26 cellular contexts compared by ENCODE assay signal in genomic region chr6:49406241-49406970, GRCh38. TPM values are rescaled to one million over a fixed set of nuclear protein-coding genes. Genes with fewer than 3 reads are reported as not detected.
DNase-seq lines count a peak whose midpoint lies in the region; ATAC-seq and TF ChIP-seq lines count a peak whose summit lies in the region.
"Had no signal": no experiment of that assay in that cellular context is flagged by ENCODE, and none has a peak within 500 bp of the region (broad histone marks: within the 10 kb centered on the region; RNA-seq: fewer than 3 reads in every experiment).

No MANE protein-coding gene starts in this region.

- H3K9me3 ChIP-seq in PC-3 (ENCODE audit: low read length): no peaks in the 10 kb centered on the region
- no peaks in the 10 kb centered on the region for H3K9me3 ChIP-seq in aorta (ENCODE audit: control insufficient read depth, low read length)
- H3K9me3 ChIP-seq in uterus: no peaks in the 10 kb centered on the region
- H3K9me3 ChIP-seq: colonic mucosa, left lung, thoracic aorta had no signal

- intact Hi-C loops in PC-3 (cut with micrococcal nuclease): no loop called here
- intact Hi-C loops in aorta (cut with DNase I): no loop called here
- intact Hi-C loops in uterus (cut with DNase I; ENCODE audit: low total_unique reads): no loop called here

- no peaks in the 10 kb centered on the region for H3K27me3 ChIP-seq in PC-3 (ENCODE audit: low read length)
- H3K27me3 ChIP-seq in aorta (ENCODE audit: control insufficient read depth in 1 of 2, insufficient read depth in 2 of 2, low read length in 1 of 2): no peaks in the 10 kb centered on the region
- no peaks in the 10 kb centered on the region for H3K27me3 ChIP-seq in uterus
- H3K27me3 ChIP-seq: brain microvascular endothelial cell, colonic mucosa, heart right ventricle, left lung had no signal

- no peaks in the 10 kb centered on the region for H3K9me2 ChIP-seq in PC-3 (replicated peaks; ENCODE audit: low read length)

- WGBS in aorta, 2 donors: 67 to 68% methylated on average over 5 of the region's 5 CpGs

- H3K36me3 ChIP-seq in PC-3 (ENCODE audit: low read depth, low read length) (no peaks in the 10 kb centered on the region), aorta (ENCODE audit: control insufficient read depth in 1 of 2, insufficient read depth in 2 of 2, low read length in 1 of 2) (no peaks in the 10 kb centered on the region), uterus (no peaks in the 10 kb centered on the region)
- H3K36me3 ChIP-seq: brain microvascular endothelial cell, colonic mucosa, heart right ventricle, left lung, thoracic aorta had no signal

- POLR2A ChIA-PET in PC-3 (lab: Charles Lee; ENCODE audit: unreplicated experiment): interaction anchor here (0.5 to 0.6 kb wide), 2 partner anchors 139 to 1675 kb away, joined by 4 to 5 read pairs; no protein-coding TSS in a partner anchor

- ATAC-seq in PC-3 (no peak), aorta (ENCODE audit: low FRiP score) (peak; percentile 46), HG02970 (IDR thresholded peaks at IDR 0.05; ENCODE audit: low FRiP score, unreplicated experiment) (no peak)
- ATAC-seq: activated CD8-positive, alpha-beta T cell treated with anti-CD3 and anti-CD28 coated beads for 36 hours; activated naive CD8-positive, alpha-beta T cell treated with anti-CD3 and anti-CD28 coated beads, Interleukin-2, amount 50 U/mL, for 24 hours; heart right ventricle; left lung; natural killer cell treated with Interleukin-12 subunit alpha and Interleukin-12 subunit beta and Interleukin-15 and Interleukin-18, amount 100 ng/mL, for 72 hours; stimulated activated memory B cell treated with anti-CD40 and anti-IgM and Interleukin-4, amounts not matched to agents 10 μg/mL and 1 μg/mL and 100 μg/mL, for 72 hours had no signal

- peak; percentile 20 for DNase-seq in NCI-H345 (lab: John Stamatoyannopoulos, UW)
- no peak for DNase-seq in NCI-H345 treated with DMSO at 0.1 percent for 48 hours (lab: John Stamatoyannopoulos, UW; ENCODE audit: unreplicated experiment)
- DNase-seq in PC-3: peak; percentile 8
- peak; percentile 32 for DNase-seq in fibroblast of pulmonary artery (ENCODE audit: low read depth)
- DNase-seq in aorta: no peak
- no peak for DNase-seq in uterus
- no peak for DNase-seq in effector CD8-positive, alpha-beta T cell (lab: John Stamatoyannopoulos, UW)
- DNase-seq: activated CD8-positive, alpha-beta T cell treated with anti-CD3 and anti-CD28 coated beads for 36 hours; activated gamma-delta T cell; activated naive CD8-positive, alpha-beta T cell treated with anti-CD3 and anti-CD28 coated beads, Interleukin-2, amount 50 U/mL, for 24 hours; brain microvascular endothelial cell; colonic mucosa; GDM1; heart right ventricle; Karpas-422; left lung; NCI-H1048; NCI-H2081; NCI-H526; stimulated activated CD4-positive, alpha-beta T cell treated with anti-CD3 and anti-CD28 coated beads, Interleukin-1b, Interleukin-23, amount 100 ng/mL, for 48 hours; T1000 had no signal

- no peak overlapping the region for H3K27ac ChIP-seq in PC-3 (ENCODE audit: low read length)
- no peak overlapping the region for H3K27ac ChIP-seq in aorta (ENCODE audit: low read depth in 1 of 2, low read length in 2 of 2)
- no peak overlapping the region for H3K27ac ChIP-seq in uterus
- H3K27ac ChIP-seq: brain microvascular endothelial cell, colonic mucosa, heart right ventricle, left lung, skin epidermis, thoracic aorta had no signal

- H3K79me2 ChIP-seq in PC-3 (ENCODE audit: low read length): no peaks in the 10 kb centered on the region

- H3F3A ChIP-seq in PC-3 (ENCODE audit: low read length, unreplicated experiment): no peaks in the 10 kb centered on the region

- H3K4me1 ChIP-seq in PC-3 (ENCODE audit: insufficient read depth, low read length) (peaks cover 4% of the 10 kb centered on the region; the same call in 1 of the 2 replicates), aorta (ENCODE audit: control insufficient read depth in 1 of 2, insufficient read depth in 2 of 2, low read length in 2 of 2) (no peaks in the 10 kb centered on the region), uterus (no peaks in the 10 kb centered on the region)
- H3K4me1 ChIP-seq: colonic mucosa, left lung had no signal

- H4K20me1 ChIP-seq in PC-3 (ENCODE audit: low read length): no peaks in the 10 kb centered on the region

- BruUV-seq in PC-3 (replicated peaks; lab: Mats Ljungman, UMichigan): no TSS peak

- no peak for TF ChIP-seq POLR2A in uterus (IDR thresholded peaks at IDR 0.05)

- H3K4me3 ChIP-seq in PC-3 (ENCODE audit: low read length): no peak overlapping the region
- H3K4me3 ChIP-seq in fibroblast of pulmonary artery (replicated peaks; ENCODE audit: low read depth, low read length): no peak overlapping the region
- H3K4me3 ChIP-seq in aorta (ENCODE audit: low read length in 2 of 2): no peak overlapping the region
- no peak overlapping the region for H3K4me3 ChIP-seq in uterus
- H3K4me3 ChIP-seq: colonic mucosa, heart right ventricle, left lung, skin epidermis, thoracic aorta had no signal

- no peak overlapping the region for H3K9ac ChIP-seq in PC-3 (ENCODE audit: low read length)

- TF ChIP-seq CTCF in PC-3 (conservative IDR thresholded peaks at IDR 0.05; ENCODE audit: low read depth, low read length): no peak
- TF ChIP-seq CTCF in fibroblast of pulmonary artery (IDR thresholded peaks at IDR 0.05; ENCODE audit: low read length, missing control alignments): no peak
- no peak for TF ChIP-seq CTCF in uterus (IDR thresholded peaks at IDR 0.05)

- 0 out of 2 replicates have a peak overlapping the region, but pooled peaks have one; percentile 20 for H2AFZ ChIP-seq in PC-3 (ENCODE audit: low read length)

- CTCF ChIA-PET in PC-3 (lab: Charles Lee): no interaction called here

- no peak overlapping the region for H3K4me2 ChIP-seq in PC-3 (ENCODE audit: low read length)

RNA-seq across cellular contexts. Expression of gene MMUT, which starts 56.6 kb away (rescaled TPM):
- total RNA-seq in PC-3 (2014; rRNA removed) (3.7 and 4.5 TPM in 2 replicates), aorta (10 to 100 TPM; 20.7 to 24.2 TPM), uterus (10 to 100 TPM in 3 of 4 donors, 1 to 10 TPM in 1; 4.1 to 31.4 (median 19.8) TPM)
- 10 to 100 TPM; 13.3 to 18.7 TPM for polyA plus RNA-seq in aorta

RNA-seq across cellular contexts. Expression of gene CENPQ, which starts 56.8 kb away (rescaled TPM):
- 8.3 and 9.7 TPM in 2 replicates for total RNA-seq in PC-3 (2014; rRNA removed)
- 1 to 10 TPM; 3.8 to 4.2 TPM for total RNA-seq in aorta
- polyA plus RNA-seq in aorta: 1 to 10 TPM; 5.5 to 7.8 TPM
- total RNA-seq in uterus: 1 to 10 TPM; 1.5 to 9.5 (median 3.4) TPM

Comparison
In these comparisons a context has a peak if more than half of its experiments do, and no peak if none do; other contexts are left out.
1. DNase-seq: peak in NCI-H345 (single experiment), PC-3 (single experiment) and fibroblast of pulmonary artery (single experiment); none in NCI-H345 treated with DMSO at 0.1 percent for 48 hours (single experiment), aorta (0 of 2), uterus (0 of 2) and effector CD8-positive, alpha-beta T cell (single experiment).